28 cellular contexts compared by ENCODE assay signal in genomic region chr4:71692963-71693362, GRCh38.
"Had no signal": no experiment of that assay in that cellular context is flagged by ENCODE, and none has a peak within 500 bp of the region (broad histone marks: within the 10 kb centered on the region; RNA-seq: fewer than 3 reads in every experiment).

No MANE protein-coding gene starts in this region.

- H3K4me3 Mint-ChIP-seq: mesothelial cell of epicardium; naive B cell; natural killer cell; nephron progenitor cell; stimulated activated memory B cell treated with anti-CD40 and anti-IgM and Interleukin-4, amounts not matched to agents 10 μg/mL and 1 μg/mL and 100 μg/mL, for 72 hours had no signal

- H3K4me1 Mint-ChIP-seq: naive B cell; natural killer cell; nephron progenitor cell; stimulated activated memory B cell treated with anti-CD40 and anti-IgM and Interleukin-4, amounts not matched to agents 10 μg/mL and 1 μg/mL and 100 μg/mL, for 72 hours had no signal

- H3K27me3 Mint-ChIP-seq: progenitor cell of endocrine pancreas had no signal

- DNase-seq: hippocampal formation; islet precursor cell; left ventricle myocardium inferior; mesendoderm; naive B cell; natural killer cell; nephron progenitor cell; occipital lobe; ovary; right lobe of liver; stimulated activated CD4-positive, alpha-beta T cell treated with anti-CD3 and anti-CD28 coated beads, Interleukin-1b, Interleukin-23, amount 100 ng/mL, for 48 hours; stimulated activated CD4-positive, alpha-beta T cell treated with anti-CD3 and anti-CD28 coated beads, Interleukin-2, amount 100 ng/mL, for 48 hours; stimulated activated CD4-positive, alpha-beta T cell treated with anti-CD3 and anti-CD28 coated beads, Interleukin-4, amount 100 ng/mL, for 4 hours; stimulated activated CD8-positive, alpha-beta memory T cell treated with anti-CD3 and anti-CD28 coated beads, Interleukin-4, amount 100 ng/mL, for 48 hours; stimulated activated naive CD8-positive, alpha-beta T cell treated with anti-CD3 and anti-CD28 coated beads, Interleukin-15, Interleukin-2, amounts not matched to agents 100 U/mL and 50 U/mL, for 24 hours; stomach; testis; thyroid gland; transverse colon; upper lobe of left lung had no signal

- H3K27ac Mint-ChIP-seq: mesothelial cell of epicardium; naive B cell; natural killer cell; neural progenitor cell; progenitor cell of endocrine pancreas; stimulated activated memory B cell treated with anti-CD40 and anti-IgM and Interleukin-4, amounts not matched to agents 10 μg/mL and 1 μg/mL and 100 μg/mL, for 72 hours had no signal

- H3K27me3 ChIP-seq: neural progenitor cell, neutrophil, ovary, right atrium auricular region, right lobe of liver, stomach, testis, thyroid gland, transverse colon, upper lobe of left lung, vagina had no signal

- H3K9me3 Mint-ChIP-seq: naive B cell; natural killer cell; nephron progenitor cell; neural progenitor cell; stimulated activated memory B cell treated with anti-CD40 and anti-IgM and Interleukin-4, amounts not matched to agents 10 μg/mL and 1 μg/mL and 100 μg/mL, for 72 hours had no signal

- H3K4me2 ChIP-seq: neural progenitor cell, smooth muscle cell had no signal

- H3K4me1 ChIP-seq: left ventricle myocardium inferior, right atrium auricular region, testis, thyroid gland, transverse colon, upper lobe of left lung, vagina had no signal

- H2AFZ ChIP-seq: neural progenitor cell had no signal

- H3K36me3 Mint-ChIP-seq: mesothelial cell of epicardium; naive B cell; natural killer cell; neural progenitor cell; stimulated activated memory B cell treated with anti-CD40 and anti-IgM and Interleukin-4, amounts not matched to agents 10 μg/mL and 1 μg/mL and 100 μg/mL, for 72 hours had no signal

- H3K27ac ChIP-seq: left ventricle myocardium inferior, neural progenitor cell, neutrophil, ovary, right atrium auricular region, right lobe of liver, testis, thyroid gland, transverse colon, upper lobe of left lung, vagina had no signal

- H3K9me3 ChIP-seq: left ventricle myocardium inferior, neutrophil, ovary, right atrium auricular region, right lobe of liver, stomach, testis, thyroid gland, transverse colon, upper lobe of left lung, vagina had no signal

- H3K9ac ChIP-seq: neural progenitor cell had no signal
